ENCODE assay signal across 29 cellular contexts in genomic region chr18:56380682-56381081, GRCh38.
"Had no signal": no experiment of that assay in that cellular context is flagged by ENCODE, and none has a peak within 500 bp of the region (broad histone marks: within the 10 kb centered on the region; RNA-seq: fewer than 3 reads in every experiment).

No MANE protein-coding gene starts in this region.

- H3K4me1 ChIP-seq: parathyroid adenoma, psoas muscle, right lobe of liver, sigmoid colon, stomach, upper lobe of left lung, uterus had no signal

- H3K27ac Mint-ChIP-seq: naive thymus-derived CD4-positive, alpha-beta T cell; natural killer cell treated with Interleukin-12 subunit alpha and Interleukin-12 subunit beta and Interleukin-15 and Interleukin-18, amount 100 ng/mL, for 72 hours; nephron progenitor cell; progenitor cell of endocrine pancreas; stimulated activated effector memory CD8-positive, alpha-beta T cell treated with anti-CD3 and anti-CD28 coated beads, Interleukin-12 subunit alpha, Interleukin-12 subunit beta, amount 100 ng/mL, for 72 hours; stimulated activated naive B cell treated with anti-CD40 and anti-IgM and Interleukin-4, amounts not matched to agents 10 μg/mL and 1 μg/mL and 100 μg/mL, for 72 hours; stimulated activated naive CD8-positive, alpha-beta T cell treated with anti-CD3 and anti-CD28 coated beads, Interleukin-15, Interleukin-2, amounts not matched to agents 100 ng/mL and 50 ng/mL, for 24 hours had no signal

- DNase-seq: naive thymus-derived CD4-positive, alpha-beta T cell; nephron progenitor cell; occipital lobe; ovary; posterior cingulate gyrus; psoas muscle; right cardiac atrium; right lobe of liver; sigmoid colon; small intestine; stimulated activated CD4-positive, alpha-beta T cell treated with anti-CD3 and anti-CD28 coated beads, Interleukin-15, amount 100 ng/mL, for 24 hours; stimulated activated CD4-positive, alpha-beta T cell treated with anti-CD3 and anti-CD28 coated beads, Interleukin-2, amount 100 ng/mL, for 24 hours; stimulated activated CD4-positive, alpha-beta T cell treated with anti-CD3 and anti-CD28 coated beads, Interleukin-2, amount 100 ng/mL, for 48 hours; stimulated activated CD4-positive, alpha-beta T cell treated with anti-CD3 and anti-CD28 coated beads, Interleukin-4, amount 100 ng/mL, for 24 hours; stimulated activated naive B cell treated with anti-CD40 and anti-IgM and Interleukin-4, amounts not matched to agents 10 μg/mL and 1 μg/mL and 100 μg/mL, for 72 hours; stimulated activated naive CD4-positive, alpha-beta T cell treated with Interleukin-2 at 50 U/mL for 16 hours; stomach; thyroid gland; trophoblast cell; upper lobe of left lung; uterus had no signal

- H3K36me3 Mint-ChIP-seq: naive thymus-derived CD4-positive, alpha-beta T cell; natural killer cell treated with Interleukin-12 subunit alpha and Interleukin-12 subunit beta and Interleukin-15 and Interleukin-18, amount 100 ng/mL, for 72 hours; stimulated activated effector memory CD8-positive, alpha-beta T cell treated with anti-CD3 and anti-CD28 coated beads, Interleukin-12 subunit alpha, Interleukin-12 subunit beta, amount 100 ng/mL, for 72 hours; stimulated activated naive B cell treated with anti-CD40 and anti-IgM and Interleukin-4, amounts not matched to agents 10 μg/mL and 1 μg/mL and 100 μg/mL, for 72 hours had no signal

- H3K4me3 ChIP-seq: ovary, psoas muscle, right lobe of liver, sigmoid colon, stomach, thoracic aorta, thyroid gland, tibial nerve, upper lobe of left lung, uterus had no signal

- H3K9me3 Mint-ChIP-seq: nephron progenitor cell; neural crest cell; stimulated activated naive B cell treated with anti-CD40 and anti-IgM and Interleukin-4, amounts not matched to agents 10 μg/mL and 1 μg/mL and 100 μg/mL, for 72 hours; stimulated activated naive CD8-positive, alpha-beta T cell treated with anti-CD3 and anti-CD28 coated beads, Interleukin-15, Interleukin-2, amounts not matched to agents 100 ng/mL and 50 ng/mL, for 24 hours had no signal

- H3K27me3 Mint-ChIP-seq: stimulated activated naive B cell treated with anti-CD40 and anti-IgM and Interleukin-4, amounts not matched to agents 10 μg/mL and 1 μg/mL and 100 μg/mL, for 72 hours; stimulated activated naive CD8-positive, alpha-beta T cell treated with anti-CD3 and anti-CD28 coated beads, Interleukin-15, Interleukin-2, amounts not matched to agents 100 ng/mL and 50 ng/mL, for 24 hours had no signal

- H2AFZ ChIP-seq: parathyroid adenoma had no signal

- H3K9ac ChIP-seq: parathyroid adenoma had no signal

- H3K4me1 Mint-ChIP-seq: naive thymus-derived CD4-positive, alpha-beta T cell; stimulated activated effector memory CD8-positive, alpha-beta T cell treated with anti-CD3 and anti-CD28 coated beads, Interleukin-12 subunit alpha, Interleukin-12 subunit beta, amount 100 ng/mL, for 72 hours had no signal

- H3K79me2 ChIP-seq: parathyroid adenoma had no signal

- ATAC-seq: naive thymus-derived CD4-positive, alpha-beta T cell; natural killer cell treated with Interleukin-12 subunit alpha and Interleukin-12 subunit beta and Interleukin-15 and Interleukin-18, amount 100 ng/mL, for 72 hours; psoas muscle; right lobe of liver; stimulated activated effector memory CD8-positive, alpha-beta T cell treated with anti-CD3 and anti-CD28 coated beads, Interleukin-12 subunit alpha, Interleukin-12 subunit beta, amount 100 ng/mL, for 72 hours; stimulated activated naive B cell treated with anti-CD40 and anti-IgM and Interleukin-4, amounts not matched to agents 10 μg/mL and 1 μg/mL and 100 μg/mL, for 72 hours had no signal

- H3K27ac ChIP-seq: ovary, parathyroid adenoma, psoas muscle, right lobe of liver, sigmoid colon, stomach, thoracic aorta, thyroid gland, tibial nerve, upper lobe of left lung, uterus had no signal

- H3K4me3 Mint-ChIP-seq: naive thymus-derived CD4-positive, alpha-beta T cell; natural killer cell treated with Interleukin-12 subunit alpha and Interleukin-12 subunit beta and Interleukin-15 and Interleukin-18, amount 100 ng/mL, for 72 hours; nephron progenitor cell; neural crest cell; stimulated activated effector memory CD8-positive, alpha-beta T cell treated with anti-CD3 and anti-CD28 coated beads, Interleukin-12 subunit alpha, Interleukin-12 subunit beta, amount 100 ng/mL, for 72 hours; stimulated activated naive B cell treated with anti-CD40 and anti-IgM and Interleukin-4, amounts not matched to agents 10 μg/mL and 1 μg/mL and 100 μg/mL, for 72 hours; stimulated activated naive CD8-positive, alpha-beta T cell treated with anti-CD3 and anti-CD28 coated beads, Interleukin-15, Interleukin-2, amounts not matched to agents 100 ng/mL and 50 ng/mL, for 24 hours had no signal

- H3K9me3 ChIP-seq: ovary, psoas muscle, right lobe of liver, sigmoid colon, stomach, thoracic aorta, thyroid gland, tibial nerve, upper lobe of left lung, uterus had no signal

- H3K36me3 ChIP-seq: ovary, right lobe of liver, sigmoid colon, stomach, thoracic aorta, thyroid gland, tibial nerve, upper lobe of left lung, uterus had no signal

- H3K27me3 ChIP-seq: ovary, right lobe of liver, sigmoid colon, stomach, thyroid gland, tibial nerve, upper lobe of left lung, uterus had no signal
